25 cellular contexts compared by ENCODE assay signal in the genomic region with DNA sequence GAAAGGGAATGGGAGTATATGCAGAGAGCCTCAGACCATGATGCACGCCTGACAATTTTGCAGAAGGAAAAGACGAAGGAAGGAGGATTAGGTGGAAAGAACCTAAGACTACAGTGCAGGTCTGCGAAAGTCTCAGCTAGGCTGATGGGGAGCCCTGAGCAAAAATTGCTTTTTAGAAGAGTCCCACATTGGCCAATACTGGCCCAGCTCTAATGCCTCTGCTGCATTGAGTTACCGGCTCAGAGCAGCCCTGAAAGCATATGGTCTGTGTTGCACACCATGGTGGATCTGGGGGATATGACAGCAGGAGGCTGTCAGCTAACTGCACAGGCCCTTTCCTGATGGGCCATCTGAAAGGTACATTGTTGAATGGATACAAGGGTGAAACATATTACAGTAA. TPM values are rescaled to one million over a fixed set of nuclear protein-coding genes. Genes with fewer than 3 reads are reported as not detected.
DNase-seq lines count a peak whose midpoint lies in the region; ATAC-seq, FAIRE-seq and TF ChIP-seq lines count a peak whose summit lies in the region.
"Had no signal": no experiment of that assay in that cellular context is flagged by ENCODE, and none has a peak within 500 bp of the region (broad histone marks: within the 10 kb centered on the region; RNA-seq: fewer than 3 reads in every experiment).

No MANE protein-coding gene starts in this region.

- H3K27me3 Mint-ChIP-seq in type B pancreatic cell = no peaks in the 10 kb centered on the region

- peak overlapping the region; percentile 6 for H3K4me3 Mint-ChIP-seq in type B pancreatic cell
- H3K4me3 Mint-ChIP-seq: activated T-cell treated with anti-CD3 and anti-CD28 coated beads, Interleukin-2, amount 50 U/mL, for 4 hours; CD8-positive, alpha-beta T cell had no signal

- H3K36me3 ChIP-seq in fibroblast of lung (ENCODE audit: control insufficient read depth, insufficient read depth, low read length) = no peaks in the 10 kb centered on the region
- H3K36me3 ChIP-seq: Peyer's patch, prostate gland, sigmoid colon had no signal

- H2AFZ ChIP-seq in fibroblast of lung (ENCODE audit: low read length) = no peak overlapping the region

- H3K4me1 Mint-ChIP-seq in type B pancreatic cell (ENCODE audit: unreplicated experiment) = peaks cover 10% of the 10 kb centered on the region

- no peak overlapping the region for H3K9ac ChIP-seq in fibroblast of lung (ENCODE audit: insufficient read depth, low read length)

- DNase-seq in HTR-8/SVneo (ENCODE audit: insufficient read length, low spot score) (no peak), fibroblast of lung (ENCODE audit: low read depth in 2 of 2) (no peak), type B pancreatic cell (ENCODE audit: extremely low spot score, unreplicated experiment) (no peak), NCI-H2107 (lab: John Stamatoyannopoulos, UW) (no peak), AG08396 (ENCODE audit: low spot score) (no peak)
- DNase-seq in activated naive CD4-positive, alpha-beta T cell treated with anti-CD3 and anti-CD28 coated beads, Interleukin-2, amount 50 U/mL, for 16 hours = no peak
- DNase-seq: activated CD4-positive, alpha-beta T cell treated with anti-CD3 and anti-CD28 coated beads for 48 hours; activated naive CD4-positive, alpha-beta T cell treated with Interleukin-2 at 50 U/mL for 16 hours; activated T-cell treated with anti-CD3 and anti-CD28 coated beads, Interleukin-2, amount 50 U/mL, for 4 hours; AML-193; CD8-positive, alpha-beta T cell; cortex of kidney; H7; NCI-H1417; NCI-H510A; Peyer's patch; sigmoid colon; T-helper 2 cell had no signal

- no peak for TF ChIP-seq CTCF in fibroblast of lung (conservative IDR thresholded peaks at IDR 0.05 in 1 of 2, IDR thresholded peaks at IDR 0.05 in 1 of 2; ENCODE audit: low read depth in 1 of 2, low read length in 2 of 2)
- TF ChIP-seq CTCF in type B pancreatic cell (conservative IDR thresholded peaks at IDR 0.05) = no peak

- peak overlapping the region; percentile 14 for H3K27ac Mint-ChIP-seq in type B pancreatic cell
- H3K27ac Mint-ChIP-seq: CD8-positive, alpha-beta T cell had no signal

- H3K36me3 Mint-ChIP-seq in type B pancreatic cell = no peaks in the 10 kb centered on the region
- H3K36me3 Mint-ChIP-seq: CD8-positive, alpha-beta T cell had no signal

- H3K9me3 ChIP-seq in fibroblast of lung (ENCODE audit: control insufficient read depth, insufficient read depth, low read depth, low read length) = no peaks in the 10 kb centered on the region
- H3K9me3 ChIP-seq: Peyer's patch, prostate gland, sigmoid colon had no signal

- peak; percentile 68 for FAIRE-seq in HTR-8/SVneo (lab: Jason Lieb, UNC)
- FAIRE-seq: bronchial epithelial cell had no signal

- no peak overlapping the region for H3K4me2 ChIP-seq in fibroblast of lung (ENCODE audit: extremely low read depth, insufficient read depth, low read length)

- peak; percentile 58 for ATAC-seq in SK-N-SH treated with all-trans-retinoic acid at 6 μM for 48 hours
- ATAC-seq in GM21528 (IDR thresholded peaks at IDR 0.05; ENCODE audit: low FRiP score, unreplicated experiment) = no peak
- ATAC-seq: activated T-cell treated with anti-CD3 and anti-CD28 coated beads, Interleukin-2, amount 50 U/mL, for 4 hours; CD8-positive, alpha-beta T cell had no signal

- no peaks in the 10 kb centered on the region for H3K27me3 ChIP-seq in fibroblast of lung (ENCODE audit: control insufficient read depth, insufficient read depth, low read length)
- H3K27me3 ChIP-seq: Peyer's patch, sigmoid colon had no signal

- H3K4me1 ChIP-seq in fibroblast of lung (ENCODE audit: control insufficient read depth, extremely low read depth, insufficient read depth, low read length) = peaks cover 6% of the 10 kb centered on the region
- H3K4me1 ChIP-seq: Peyer's patch, prostate gland had no signal

- peak overlapping the region; percentile 18 for H3K27ac ChIP-seq in fibroblast of lung (ENCODE audit: insufficient read depth, low read length)
- H3K27ac ChIP-seq: Peyer's patch, prostate gland, SK-N-MC had no signal

- peaks cover 2% of the 10 kb centered on the region for H3K9me3 Mint-ChIP-seq in type B pancreatic cell
- H3K9me3 Mint-ChIP-seq: CD8-positive, alpha-beta T cell had no signal

- no peak overlapping the region for H3K4me3 ChIP-seq in fibroblast of lung (replicated peaks in 1 of 4; ENCODE audit: control extremely low read depth in 1 of 4, insufficient read depth in 1 of 4, low read depth in 3 of 4, low read length in 4 of 4)
- H3K4me3 ChIP-seq: lung, Peyer's patch, prostate gland, sigmoid colon, SK-N-MC had no signal

- no peaks in the 10 kb centered on the region for H4K20me1 ChIP-seq in fibroblast of lung (ENCODE audit: control insufficient read depth, extremely low read depth, insufficient read depth, low read length)

- no peaks in the 10 kb centered on the region for H3K79me2 ChIP-seq in fibroblast of lung (ENCODE audit: control insufficient read depth, insufficient read depth, low read length)

TF ChIP-seq in SK-N-SH treated with all-trans-retinoic acid at 6 μM for 48 hours, 23 proteins besides CTCF, POLR2A, EP300 and RAD21 (continues in another document):
- TF ChIP-seq, protein P1, sequence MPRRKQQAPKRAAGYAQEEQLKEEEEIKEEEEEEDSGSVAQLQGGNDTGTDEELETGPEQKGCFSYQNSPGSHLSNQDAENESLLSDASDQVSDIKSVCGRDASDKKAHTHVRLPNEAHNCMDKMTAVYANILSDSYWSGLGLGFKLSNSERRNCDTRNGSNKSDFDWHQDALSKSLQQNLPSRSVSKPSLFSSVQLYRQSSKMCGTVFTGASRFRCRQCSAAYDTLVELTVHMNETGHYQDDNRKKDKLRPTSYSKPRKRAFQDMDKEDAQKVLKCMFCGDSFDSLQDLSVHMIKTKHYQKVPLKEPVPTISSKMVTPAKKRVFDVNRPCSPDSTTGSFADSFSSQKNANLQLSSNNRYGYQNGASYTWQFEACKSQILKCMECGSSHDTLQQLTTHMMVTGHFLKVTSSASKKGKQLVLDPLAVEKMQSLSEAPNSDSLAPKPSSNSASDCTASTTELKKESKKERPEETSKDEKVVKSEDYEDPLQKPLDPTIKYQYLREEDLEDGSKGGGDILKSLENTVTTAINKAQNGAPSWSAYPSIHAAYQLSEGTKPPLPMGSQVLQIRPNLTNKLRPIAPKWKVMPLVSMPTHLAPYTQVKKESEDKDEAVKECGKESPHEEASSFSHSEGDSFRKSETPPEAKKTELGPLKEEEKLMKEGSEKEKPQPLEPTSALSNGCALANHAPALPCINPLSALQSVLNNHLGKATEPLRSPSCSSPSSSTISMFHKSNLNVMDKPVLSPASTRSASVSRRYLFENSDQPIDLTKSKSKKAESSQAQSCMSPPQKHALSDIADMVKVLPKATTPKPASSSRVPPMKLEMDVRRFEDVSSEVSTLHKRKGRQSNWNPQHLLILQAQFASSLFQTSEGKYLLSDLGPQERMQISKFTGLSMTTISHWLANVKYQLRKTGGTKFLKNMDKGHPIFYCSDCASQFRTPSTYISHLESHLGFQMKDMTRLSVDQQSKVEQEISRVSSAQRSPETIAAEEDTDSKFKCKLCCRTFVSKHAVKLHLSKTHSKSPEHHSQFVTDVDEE (CRISPR knock-in tag; IDR thresholded peaks at IDR 0.05) = no peak
- TF ChIP-seq, protein P2, sequence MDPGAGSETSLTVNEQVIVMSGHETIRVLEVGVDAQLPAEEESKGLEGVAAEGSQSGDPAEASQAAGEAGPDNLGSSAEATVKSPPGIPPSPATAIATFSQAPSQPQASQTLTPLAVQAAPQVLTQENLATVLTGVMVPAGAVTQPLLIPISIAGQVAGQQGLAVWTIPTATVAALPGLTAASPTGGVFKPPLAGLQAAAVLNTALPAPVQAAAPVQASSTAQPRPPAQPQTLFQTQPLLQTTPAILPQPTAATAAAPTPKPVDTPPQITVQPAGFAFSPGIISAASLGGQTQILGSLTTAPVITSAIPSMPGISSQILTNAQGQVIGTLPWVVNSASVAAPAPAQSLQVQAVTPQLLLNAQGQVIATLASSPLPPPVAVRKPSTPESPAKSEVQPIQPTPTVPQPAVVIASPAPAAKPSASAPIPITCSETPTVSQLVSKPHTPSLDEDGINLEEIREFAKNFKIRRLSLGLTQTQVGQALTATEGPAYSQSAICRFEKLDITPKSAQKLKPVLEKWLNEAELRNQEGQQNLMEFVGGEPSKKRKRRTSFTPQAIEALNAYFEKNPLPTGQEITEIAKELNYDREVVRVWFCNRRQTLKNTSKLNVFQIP (CRISPR knock-in tag; IDR thresholded peaks at IDR 0.05; ENCODE audit: borderline replicate concordance, low read depth) = no peak
- TF ChIP-seq GLIS3 (CRISPR knock-in tag; IDR thresholded peaks at IDR 0.05) (no peak), PPARA (CRISPR knock-in tag; IDR thresholded peaks at IDR 0.05; ENCODE audit: borderline replicate concordance) (no peak), ESRRG (CRISPR knock-in tag; IDR thresholded peaks at IDR 0.05) (no peak), ZFP30 (CRISPR knock-in tag; IDR thresholded peaks at IDR 0.05) (no peak), ZC3H10 (CRISPR knock-in tag; IDR thresholded peaks at IDR 0.05) (no peak), TOX (CRISPR knock-in tag; IDR thresholded peaks at IDR 0.05; ENCODE audit: borderline replicate concordance) (no peak)
- TF ChIP-seq, protein P3, sequence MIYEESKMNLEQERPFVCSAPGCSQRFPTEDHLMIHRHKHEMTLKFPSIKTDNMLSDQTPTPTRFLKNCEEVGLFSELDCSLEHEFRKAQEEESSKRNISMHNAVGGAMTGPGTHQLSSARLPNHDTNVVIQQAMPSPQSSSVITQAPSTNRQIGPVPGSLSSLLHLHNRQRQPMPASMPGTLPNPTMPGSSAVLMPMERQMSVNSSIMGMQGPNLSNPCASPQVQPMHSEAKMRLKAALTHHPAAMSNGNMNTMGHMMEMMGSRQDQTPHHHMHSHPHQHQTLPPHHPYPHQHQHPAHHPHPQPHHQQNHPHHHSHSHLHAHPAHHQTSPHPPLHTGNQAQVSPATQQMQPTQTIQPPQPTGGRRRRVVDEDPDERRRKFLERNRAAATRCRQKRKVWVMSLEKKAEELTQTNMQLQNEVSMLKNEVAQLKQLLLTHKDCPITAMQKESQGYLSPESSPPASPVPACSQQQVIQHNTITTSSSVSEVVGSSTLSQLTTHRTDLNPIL (CRISPR knock-in tag; IDR thresholded peaks at IDR 0.05; ENCODE audit: low read depth) = no peak

RNA-seq across cellular contexts. Expression of a gene that starts 48.3 kb away (rescaled TPM):
- 12.6 and 28.1 TPM in 2 replicates for total RNA-seq in fibroblast of lung
- polyA plus RNA-seq in fibroblast of lung = 25.1 and 26.4 TPM in 2 replicates
- polyA plus RNA-seq in fibroblast of lung (2012) = 23.0 TPM in 2 replicates
- polyA minus RNA-seq in fibroblast of lung (ENCODE audit: low replicate concordance) = 14.7 and 15.2 TPM in 2 replicates
- total RNA-seq in type B pancreatic cell (ENCODE audit: low replicate concordance) = 2.9 and 3.4 TPM in 2 replicates
- total RNA-seq: CD8-positive, alpha-beta T cell; M059J had no signal
